Comparison of ENCODE assay signal across 8 cellular contexts in the genomic region with DNA sequence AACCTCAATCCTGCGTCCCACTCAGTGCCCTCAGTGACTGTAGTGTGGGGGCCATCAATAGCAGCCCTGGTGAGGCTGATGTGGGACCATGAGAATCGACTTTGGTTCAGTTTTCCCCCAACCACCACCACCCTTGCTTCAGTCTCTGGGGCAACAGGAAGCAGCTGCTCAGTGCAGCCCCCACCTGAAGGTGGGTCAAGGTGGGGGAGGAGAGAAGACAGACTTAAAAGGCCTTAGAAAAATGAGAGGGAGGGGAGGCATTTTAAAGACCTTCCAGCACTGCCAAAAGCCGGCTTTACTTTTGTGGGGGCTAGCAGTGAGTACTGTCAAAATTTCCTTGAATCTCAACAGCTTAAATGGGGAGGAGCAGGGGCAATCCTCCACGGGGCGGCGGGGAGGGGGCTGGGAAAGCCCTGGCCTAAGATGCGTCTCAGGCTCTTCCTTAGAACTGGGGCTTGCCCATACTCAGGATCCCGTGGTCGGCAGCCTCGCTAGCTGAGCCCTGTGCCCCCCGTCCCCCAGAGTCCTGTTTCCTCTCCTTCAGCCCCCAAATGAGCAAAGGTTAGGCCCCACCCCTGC. TPM values are rescaled to one million over a fixed set of nuclear protein-coding genes. Genes with fewer than 3 reads are reported as not detected.
DNase-seq lines count a peak whose midpoint lies in the region; ATAC-seq, FAIRE-seq and TF ChIP-seq lines count a peak whose summit lies in the region.

No MANE protein-coding gene starts in this region.

- intact Hi-C loops in pancreas (cut with DNase I) = no loop called here

- H3K36me3 ChIP-seq in GM23248 (ENCODE audit: low read depth) (peaks cover 30% of the 10 kb centered on the region), SU-DHL-6 (ENCODE audit: low read length) (peaks cover 19% of the 10 kb centered on the region), pancreas (peaks cover 3 to 31% (median 30%) of the 10 kb centered on the region in 3 donors)

- H3F3A ChIP-seq in GM23248 (ENCODE audit: insufficient read depth) = peaks cover 42% of the 10 kb centered on the region
- H3F3A ChIP-seq in SU-DHL-6 (ENCODE audit: insufficient read depth) = peaks cover 34% of the 10 kb centered on the region

- H4K20me1 ChIP-seq in GM23248 (ENCODE audit: insufficient read depth) = no peaks in the 10 kb centered on the region; the same call in 1 of the 2 replicates
- no peaks in the 10 kb centered on the region for H4K20me1 ChIP-seq in SU-DHL-6 (ENCODE audit: low read depth, low read length)

- H3K4me3 ChIP-seq in GM23248 (peak overlapping the region; percentile 81), SU-DHL-6 (ENCODE audit: insufficient read depth, low read length, poor library complexity, severe bottlenecking) (peak overlapping the region; percentile 60), epithelial cell of esophagus (ENCODE audit: low read length) (peak overlapping the region; percentile 97), pancreas (peak overlapping the region; percentile 39 to 86 (median 62))

- H3K9me3 ChIP-seq in GM23248 (ENCODE audit: low read depth) (no peaks in the 10 kb centered on the region), SU-DHL-6 (ENCODE audit: insufficient read depth, low read length) (no peaks in the 10 kb centered on the region), pancreas (no peaks in the 10 kb centered on the region)

- H3K4me2 ChIP-seq in GM23248 (ENCODE audit: unreplicated experiment) (peak overlapping the region; percentile 83), SU-DHL-6 (ENCODE audit: low read depth, low read length, poor library complexity, severe bottlenecking) (peak overlapping the region; percentile 76)

- 1% methylated on average over 5 to 11 of the region's 11 CpGs for WGBS in GM23248 (ENCODE audit: low coverage in 1 of 2, low lambda C conversion rate in 2 of 2, missing lambda C conversion rate in 2 of 2), 2 experiments
- 2 to 5% methylated on average over 11 of the region's 11 CpGs for WGBS in pancreas, 2 donors

- H3K27me3 ChIP-seq in GM23248 (replicated peaks; ENCODE audit: insufficient read depth) (no peaks in the 10 kb centered on the region), SU-DHL-6 (ENCODE audit: low read length) (no peaks in the 10 kb centered on the region), pancreas (no peaks in the 10 kb centered on the region)

- H2AFZ ChIP-seq in GM23248 = peak overlapping the region; percentile 76
- peak overlapping the region; percentile 39 for H2AFZ ChIP-seq in SU-DHL-6 (ENCODE audit: low read depth, low read length, severe bottlenecking)

- peak overlapping the region; percentile 83 for H3K9ac ChIP-seq in GM23248
- peak overlapping the region; percentile 59 for H3K9ac ChIP-seq in SU-DHL-6 (ENCODE audit: low read length)

- TF ChIP-seq CTCF in SU-DHL-6 (IDR thresholded peaks at IDR 0.05; ENCODE audit: insufficient read depth, low read length, poor library complexity, severe bottlenecking) (no peak), epithelial cell of esophagus (IDR thresholded peaks at IDR 0.05; ENCODE audit: insufficient read depth, low read depth, low read length, missing control alignments) (no peak), pancreas (IDR thresholded peaks at IDR 0.05) (no peak)

- no peak for ATAC-seq in pancreas
- ATAC-seq in HG02973 (IDR thresholded peaks at IDR 0.05; ENCODE audit: unreplicated experiment) = no peak

- H3K27ac ChIP-seq in GM23248 = peak overlapping the region; percentile 87
- H3K27ac ChIP-seq in SU-DHL-6 (ENCODE audit: low read depth, low read length) = peak overlapping the region; percentile 84
- peak overlapping the region; percentile 70 to 97 (median 90) for H3K27ac ChIP-seq in pancreas

- DNase-seq in GM23248 = no peak
- no peak for DNase-seq in epithelial cell of esophagus (ENCODE audit: low read depth)
- DNase-seq in pancreas = no peak
- DNase-seq in putamen (ENCODE audit: low spot score) = no peak
- no peak for DNase-seq in cerebellar nuclear complex (lab: John Stamatoyannopoulos, UW)
- no peak for DNase-seq in NK-92 treated with Interleukin-12 subunit alpha and Interleukin-12 subunit beta, amount 100 ng/mL, for 24 hours (lab: John Stamatoyannopoulos, UW)

- no peak for FAIRE-seq in pancreas (lab: Jason Lieb, UNC)

- H3K9me2 ChIP-seq in GM23248 (ENCODE audit: insufficient read depth) (no peaks in the 10 kb centered on the region), SU-DHL-6 (replicated peaks; ENCODE audit: insufficient read depth, low read length) (no peaks in the 10 kb centered on the region)

- H3K79me2 ChIP-seq in GM23248 (ENCODE audit: insufficient read depth) (peaks cover 71% of the 10 kb centered on the region), SU-DHL-6 (ENCODE audit: insufficient read depth, low read length) (peaks cover 12% of the 10 kb centered on the region; the same call in 1 of the 2 replicates)

- in situ Hi-C loops in GM23248 (cut with MboI) = no loop called here

- peaks cover 39% of the 10 kb centered on the region for H3K4me1 ChIP-seq in GM23248 (ENCODE audit: insufficient read depth)
- peaks cover 5 to 24% (median 15%) of the 10 kb centered on the region in 3 donors for H3K4me1 ChIP-seq in pancreas

RNA-seq across cellular contexts. Expression of gene BAZ2A, which starts 5.5 kb away (rescaled TPM):
- total RNA-seq in GM23248 (2014; rRNA removed; shearing (Covaris generic)) = 13.0 and 24.7 TPM in 2 replicates
- polyA plus RNA-seq in GM23248 (2016; fragmentation: Nextera tagmentation; extraction: Ambion mirVana) (19.0 and 23.2 TPM in 2 replicates), pancreas (10 to 100 TPM; 26.7 to 58.0 TPM)
- total RNA-seq in pancreas = 10 to 100 TPM; 29.7 to 59.9 (median 39.1) TPM

RNA-seq across cellular contexts. Expression of gene ATP5F1B, which starts 10.2 kb away (rescaled TPM):
- 456 and 505 TPM in 2 replicates for total RNA-seq in GM23248 (2014; rRNA removed; shearing (Covaris generic))
- polyA plus RNA-seq in GM23248 (2016; fragmentation: Nextera tagmentation; extraction: Ambion mirVana) = 826 and 857 TPM in 2 replicates
- 100 to 1,000 TPM; 152 to 237 (median 211) TPM for total RNA-seq in pancreas
- 100 to 1,000 TPM; 126 to 299 TPM for polyA plus RNA-seq in pancreas

RNA-seq across cellular contexts. Expression of gene PTGES3, which starts 52.5 kb away (rescaled TPM):
- total RNA-seq in GM23248 (2014; rRNA removed; shearing (Covaris generic)) = 79.9 and 89.2 TPM in 2 replicates
- 237 and 245 TPM in 2 replicates for polyA plus RNA-seq in GM23248 (2016; fragmentation: Nextera tagmentation; extraction: Ambion mirVana)
- total RNA-seq in pancreas = 10 to 100 TPM; 48.8 to 98.1 (median 69.3) TPM
- 10 to 100 TPM; 33.4 to 86.4 TPM for polyA plus RNA-seq in pancreas
